In the genomic region with DNA sequence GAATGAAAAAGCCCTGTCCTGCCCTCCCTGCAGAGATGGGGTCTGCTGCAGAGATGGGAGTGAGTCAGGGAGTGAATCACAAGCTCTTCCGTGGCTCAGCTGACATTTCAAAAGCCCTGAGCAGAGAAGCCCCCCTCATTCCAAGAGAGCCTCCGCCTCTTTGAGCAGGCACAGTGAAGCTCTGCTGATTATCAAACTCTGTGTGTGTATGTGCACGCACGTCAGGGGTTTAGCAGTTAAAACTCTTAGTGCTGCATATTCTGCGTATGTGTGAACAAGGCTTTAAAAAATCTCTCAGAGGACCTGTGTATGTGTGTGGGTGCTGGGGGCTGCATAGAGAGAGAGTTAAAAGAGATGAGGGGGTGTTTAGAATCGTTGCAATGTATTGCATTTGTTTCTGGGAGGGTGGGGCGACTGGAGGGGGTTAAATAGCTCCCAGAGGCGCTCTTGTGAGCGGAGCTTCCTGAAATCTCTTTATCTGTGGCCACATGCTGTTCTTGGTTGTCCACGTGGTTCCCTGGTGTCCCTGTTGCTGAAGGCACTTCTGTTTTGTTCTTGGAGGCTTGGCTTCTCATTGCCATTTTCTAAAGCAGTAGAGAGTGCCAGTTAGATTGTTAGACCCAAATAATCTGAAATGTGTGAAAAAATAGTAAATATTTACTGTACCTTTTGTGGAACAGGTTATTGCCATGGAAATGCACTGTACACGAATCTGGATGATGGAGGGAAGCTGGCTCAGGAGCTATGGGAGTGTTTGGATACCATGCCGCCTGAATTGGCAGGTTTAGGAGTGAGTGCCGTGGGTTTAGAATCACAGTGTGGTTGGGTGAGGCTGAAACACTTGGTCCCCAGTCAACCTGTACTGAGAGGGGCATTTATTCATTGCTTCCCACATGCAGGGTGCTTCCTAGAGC, we compare ENCODE assay signal across 8 cellular contexts.
DNase-seq lines count a peak whose midpoint lies in the region; ATAC-seq lines count a peak whose summit lies in the region.

No MANE protein-coding gene starts in this region.

- H3K27me3 Mint-ChIP-seq in activated T-cell treated with anti-CD3 and anti-CD28 coated beads, Interleukin-2, amount 50 U/mL, for 24 hours: no peaks in the 10 kb centered on the region
- H3K27me3 Mint-ChIP-seq in stimulated activated naive CD8-positive, alpha-beta T cell treated with anti-CD3 and anti-CD28 coated beads, Interleukin-15, amount 100 ng/mL, for 72 hours: no peaks in the 10 kb centered on the region

- H3K27ac Mint-ChIP-seq in activated T-cell treated with anti-CD3 and anti-CD28 coated beads, Interleukin-2, amount 50 U/mL, for 24 hours: peak overlapping the region; percentile 88
- peak overlapping the region; percentile 94 for H3K27ac Mint-ChIP-seq in stimulated activated naive CD8-positive, alpha-beta T cell treated with anti-CD3 and anti-CD28 coated beads, Interleukin-15, amount 100 ng/mL, for 72 hours

- H3K9me3 Mint-ChIP-seq in activated T-cell treated with anti-CD3 and anti-CD28 coated beads, Interleukin-2, amount 50 U/mL, for 24 hours: no peaks in the 10 kb centered on the region
- H3K9me3 Mint-ChIP-seq in stimulated activated naive CD8-positive, alpha-beta T cell treated with anti-CD3 and anti-CD28 coated beads, Interleukin-15, amount 100 ng/mL, for 72 hours: no peaks in the 10 kb centered on the region

- H3K4me3 Mint-ChIP-seq in activated T-cell treated with anti-CD3 and anti-CD28 coated beads, Interleukin-2, amount 50 U/mL, for 24 hours: peak overlapping the region; percentile 67
- peak overlapping the region; percentile 61 to 72 for H3K4me3 Mint-ChIP-seq in stimulated activated naive CD8-positive, alpha-beta T cell treated with anti-CD3 and anti-CD28 coated beads, Interleukin-15, amount 100 ng/mL, for 72 hours

- intact Hi-C loops in left ventricle myocardium superior (cut with micrococcal nuclease) (no loop called here), cardiac septum (cut with DNase I) (no loop called here)

- H3K36me3 Mint-ChIP-seq in activated T-cell treated with anti-CD3 and anti-CD28 coated beads, Interleukin-2, amount 50 U/mL, for 24 hours (ENCODE audit: low read depth): peaks cover 20% of the 10 kb centered on the region

- ATAC-seq in left ventricle myocardium superior (peak; percentile 32), HG03045 (IDR thresholded peaks at IDR 0.05; ENCODE audit: unreplicated experiment) (no peak), HG02938 (IDR thresholded peaks at IDR 0.05; ENCODE audit: unreplicated experiment) (no peak)
- peak; percentile 69 for ATAC-seq in stimulated activated naive CD8-positive, alpha-beta T cell treated with anti-CD3 and anti-CD28 coated beads, Interleukin-15, amount 100 ng/mL, for 72 hours

- no peak for DNase-seq in left ventricle myocardium superior
- no peak for DNase-seq in cardiac septum (ENCODE audit: low spot score)
- DNase-seq in activated T-cell treated with anti-CD3 and anti-CD28 coated beads, Interleukin-2, amount 50 U/mL, for 24 hours: peak; percentile 58
- peak; percentile 68 for DNase-seq in inferior parietal cortex (ENCODE audit: extremely low spot score)
- DNase-seq in stimulated activated naive CD8-positive, alpha-beta T cell treated with anti-CD3 and anti-CD28 coated beads, Interleukin-15, amount 100 ng/mL, for 72 hours: peak; percentile 47 to 57
- no peak for DNase-seq in NCI-H2171 treated with DMSO at 0.1 percent for 48 hours (lab: John Stamatoyannopoulos, UW)

- peaks cover 90% of the 10 kb centered on the region for H3K4me1 Mint-ChIP-seq in activated T-cell treated with anti-CD3 and anti-CD28 coated beads, Interleukin-2, amount 50 U/mL, for 24 hours (ENCODE audit: low read depth)
- H3K4me1 Mint-ChIP-seq in stimulated activated naive CD8-positive, alpha-beta T cell treated with anti-CD3 and anti-CD28 coated beads, Interleukin-15, amount 100 ng/mL, for 72 hours: peaks cover 97% of the 10 kb centered on the region

Comparison
In these comparisons a context has a peak if more than half of its experiments do, and no peak if none do; other contexts are left out.
1. ATAC-seq: peak in left ventricle myocardium superior (single experiment) and stimulated activated naive CD8-positive, alpha-beta T cell treated with anti-CD3 and anti-CD28 coated beads, Interleukin-15, amount 100 ng/mL, for 72 hours (single experiment); none in HG03045 (single experiment) and HG02938 (single experiment).
2. DNase-seq: peak in activated T-cell treated with anti-CD3 and anti-CD28 coated beads, Interleukin-2, amount 50 U/mL, for 24 hours (single experiment), inferior parietal cortex (single experiment) and stimulated activated naive CD8-positive, alpha-beta T cell treated with anti-CD3 and anti-CD28 coated beads, Interleukin-15, amount 100 ng/mL, for 72 hours (2 of 2); none in left ventricle myocardium superior (single experiment), cardiac septum (single experiment) and NCI-H2171 treated with DMSO at 0.1 percent for 48 hours (single experiment).